ENCODE assay signal across 27 cellular contexts in genomic region chr1:42267904-42268303, GRCh38.
"Had no signal": no experiment of that assay in that cellular context is flagged by ENCODE, and none has a peak within 500 bp of the region (broad histone marks: within the 10 kb centered on the region; RNA-seq: fewer than 3 reads in every experiment).

No MANE protein-coding gene starts in this region.

- H3K9me2 ChIP-seq: SK-N-SH had no signal

- H3K4me3 Mint-ChIP-seq: activated B cell treated with CpG ODN at 0.5 μM for 24 hours; activated CD4-positive, alpha-beta T cell treated with anti-CD3 and anti-CD28 coated beads, Interleukin-2, amount 10 ng/mL, durations not matched to agents 24 days and 14 days; activated naive CD4-positive, alpha-beta T cell treated with anti-CD3 and anti-CD28 coated beads, Interleukin-2, amount 10 ng/mL, durations not matched to agents 7 days and 5 days; activated naive CD8-positive, alpha-beta T cell treated with anti-CD3 and anti-CD28 coated beads, Interleukin-2, amount 10 ng/mL, durations not matched to agents 7 days and 5 days; activated T-cell treated with anti-CD3 and anti-CD28 coated beads, Interleukin-2, amount 50 U/mL, for 4 hours had no signal

- H3K4me1 ChIP-seq: breast epithelium had no signal

- ATAC-seq: activated T-cell treated with anti-CD3 and anti-CD28 coated beads, Interleukin-2, amount 50 U/mL, for 4 hours had no signal

- H3K4me3 ChIP-seq: breast epithelium, Peyer's patch, SJCRH30 had no signal

- DNase-seq: activated B cell treated with CpG ODN at 0.5 μM for 24 hours; activated CD4-positive, alpha-beta T cell treated with anti-CD3 and anti-CD28 coated beads for 1 hour; activated CD4-positive, alpha-beta T cell treated with anti-CD3 and anti-CD28 coated beads, Interleukin-2, amount 10 ng/mL, durations not matched to agents 24 days and 14 days; activated CD4-positive, alpha-beta T cell treated with anti-CD3 and anti-CD28 coated beads, Interleukin-2, amount 50 U/mL, for 48 hours; activated gamma-delta T cell treated with Interleukin-2 at 50 U/mL for 16 hours; activated naive CD4-positive, alpha-beta T cell treated with anti-CD3 and anti-CD28 coated beads, Interleukin-2, amount 10 ng/mL, durations not matched to agents 7 days and 5 days; activated naive CD8-positive, alpha-beta T cell treated with anti-CD3 and anti-CD28 coated beads, Interleukin-2, amount 10 ng/mL, durations not matched to agents 7 days and 5 days; activated T-cell treated with anti-CD3 and anti-CD28 coated beads, Interleukin-2, amount 50 U/mL, for 4 hours; aorta; caudate nucleus; MM.1S; NCI-H1105; NCI-H1436; NCI-H187; NCI-H2081; NCI-H510A treated with DMSO at 0.1 percent for 48 hours; NCI-H69; NK-92 treated with Interleukin-12 subunit alpha and Interleukin-12 subunit beta, amount 100 ng/mL, for 24 hours; OCI-M1; Peyer's patch; Right ventricle myocardium superior; SJCRH30; SK-N-SH; T-helper 1 cell had no signal

- H3K4me2 ChIP-seq: SK-N-SH had no signal

- H3K27ac Mint-ChIP-seq: activated B cell treated with CpG ODN at 0.5 μM for 24 hours; activated CD4-positive, alpha-beta T cell treated with anti-CD3 and anti-CD28 coated beads, Interleukin-2, amount 10 ng/mL, durations not matched to agents 24 days and 14 days; activated naive CD4-positive, alpha-beta T cell treated with anti-CD3 and anti-CD28 coated beads, Interleukin-2, amount 10 ng/mL, durations not matched to agents 7 days and 5 days; activated naive CD8-positive, alpha-beta T cell treated with anti-CD3 and anti-CD28 coated beads, Interleukin-2, amount 10 ng/mL, durations not matched to agents 7 days and 5 days; activated T-helper 2 cell treated with anti-CD3 and anti-CD28 coated beads, Interferon-gamma antibody, Interleukin-2, Interleukin-4, amounts not matched to agents 10 μg/mL and 5 μg/mL and 100 μg/mL, durations not matched to agents 14 hours and 24 hours and 36 hours had no signal

- H3K9me3 ChIP-seq: breast epithelium, Peyer's patch, SK-N-SH had no signal

- H3K27me3 ChIP-seq: breast epithelium, Peyer's patch, SJCRH30 had no signal

- H3K9ac ChIP-seq: SK-N-SH had no signal

- H3K27ac ChIP-seq: breast epithelium, Peyer's patch, RWPE1, SJCRH30 had no signal

- H3K9me3 Mint-ChIP-seq: activated B cell treated with CpG ODN at 0.5 μM for 24 hours; activated CD4-positive, alpha-beta T cell treated with anti-CD3 and anti-CD28 coated beads, Interleukin-2, amount 10 ng/mL, durations not matched to agents 24 days and 14 days; activated naive CD4-positive, alpha-beta T cell treated with anti-CD3 and anti-CD28 coated beads, Interleukin-2, amount 10 ng/mL, durations not matched to agents 7 days and 5 days; activated naive CD8-positive, alpha-beta T cell treated with anti-CD3 and anti-CD28 coated beads, Interleukin-2, amount 10 ng/mL, durations not matched to agents 7 days and 5 days; activated T-cell treated with anti-CD3 and anti-CD28 coated beads, Interleukin-2, amount 50 U/mL, for 4 hours; activated T-helper 2 cell treated with anti-CD3 and anti-CD28 coated beads, Interferon-gamma antibody, Interleukin-2, Interleukin-4, amounts not matched to agents 10 μg/mL and 5 μg/mL and 100 μg/mL, durations not matched to agents 14 hours and 24 hours and 36 hours had no signal

- H3K27me3 Mint-ChIP-seq: activated B cell treated with CpG ODN at 0.5 μM for 24 hours; activated CD4-positive, alpha-beta T cell treated with anti-CD3 and anti-CD28 coated beads, Interleukin-2, amount 10 ng/mL, durations not matched to agents 24 days and 14 days; activated naive CD4-positive, alpha-beta T cell treated with anti-CD3 and anti-CD28 coated beads, Interleukin-2, amount 10 ng/mL, durations not matched to agents 7 days and 5 days; activated naive CD8-positive, alpha-beta T cell treated with anti-CD3 and anti-CD28 coated beads, Interleukin-2, amount 10 ng/mL, durations not matched to agents 7 days and 5 days had no signal

- H3K36me3 ChIP-seq: breast epithelium had no signal
